13 cellular contexts compared by ENCODE assay signal in genomic region chr13:44048326-44048725, GRCh38.
DNase-seq lines count a peak whose midpoint lies in the region; ATAC-seq and TF ChIP-seq lines count a peak whose summit lies in the region.
"Had no signal": no experiment of that assay in that cellular context is flagged by ENCODE, and none has a peak within 500 bp of the region (broad histone marks: within the 10 kb centered on the region; RNA-seq: fewer than 3 reads in every experiment).

No MANE protein-coding gene starts in this region.

- WGBS in heart right ventricle, 2 donors = 85 to 88% methylated on average over 3 of the region's 3 CpGs

- no peak overlapping the region for H3K27ac ChIP-seq in heart right ventricle
- H3K27ac ChIP-seq: upper lobe of left lung had no signal

- peaks cover 0 to 7% (median 0%) of the 10 kb centered on the region in 9 donors for H3K4me1 ChIP-seq in heart right ventricle

- no peak overlapping the region for H3K27ac Mint-ChIP-seq in progenitor cell of endocrine pancreas
- H3K27ac Mint-ChIP-seq: activated naive CD8-positive, alpha-beta T cell; natural killer cell treated with Interleukin-12 subunit alpha and Interleukin-12 subunit beta and Interleukin-15 and Interleukin-18, amount 100 ng/mL, for 72 hours had no signal

- H3K27me3 Mint-ChIP-seq in progenitor cell of endocrine pancreas = peaks cover 3% of the 10 kb centered on the region

- H3K9me3 Mint-ChIP-seq in progenitor cell of endocrine pancreas (ENCODE audit: low read depth) = no peaks in the 10 kb centered on the region
- H3K9me3 Mint-ChIP-seq: natural killer cell treated with Interleukin-12 subunit alpha and Interleukin-12 subunit beta and Interleukin-15 and Interleukin-18, amount 100 ng/mL, for 72 hours had no signal

- no peak overlapping the region for H3K4me3 ChIP-seq in heart right ventricle
- H3K4me3 ChIP-seq: upper lobe of left lung had no signal

- intact Hi-C loops in heart right ventricle (cut with DNase I) = loop anchor here in 9 of 10 donors (2.0 to 10.0 kb wide), 6 partner anchors 60 to 406 kb away; no protein-coding TSS in a partner anchor
- intact Hi-C loops in left cardiac atrium (cut with DNase I) = loop anchor here (5.0 to 10.0 kb wide), 3 partner anchors 134 to 396 kb away; no protein-coding TSS in a partner anchor

- TF ChIP-seq CTCF in heart right ventricle (IDR thresholded peaks at IDR 0.05) (peak in 5 of 9 donors; percentile 14 to 44 (median 18)), progenitor cell of endocrine pancreas (IDR thresholded peaks at IDR 0.05; ENCODE audit: unreplicated experiment) (no peak)

- peaks cover 0 to 6% (median 0%) of the 10 kb centered on the region in 7 donors for H3K27me3 ChIP-seq in heart right ventricle
- H3K27me3 ChIP-seq: upper lobe of left lung had no signal

- H3K36me3 ChIP-seq in heart right ventricle = no peaks in the 10 kb centered on the region
- H3K36me3 ChIP-seq: upper lobe of left lung had no signal

- H3K4me3 Mint-ChIP-seq in progenitor cell of endocrine pancreas (ENCODE audit: low read depth) = no peak overlapping the region
- H3K4me3 Mint-ChIP-seq: activated naive CD8-positive, alpha-beta T cell; natural killer cell treated with Interleukin-12 subunit alpha and Interleukin-12 subunit beta and Interleukin-15 and Interleukin-18, amount 100 ng/mL, for 72 hours had no signal

- ATAC-seq in heart right ventricle = no peak
- ATAC-seq in left cardiac atrium = no peak
- no peak for ATAC-seq in GM21619 (IDR thresholded peaks at IDR 0.05; ENCODE audit: unreplicated experiment)
- ATAC-seq: natural killer cell treated with Interleukin-12 subunit alpha and Interleukin-12 subunit beta and Interleukin-15 and Interleukin-18, amount 100 ng/mL, for 72 hours had no signal

- peaks cover 23% of the 10 kb centered on the region for H3K4me1 Mint-ChIP-seq in progenitor cell of endocrine pancreas (ENCODE audit: low read depth)

- H3K9me3 ChIP-seq in heart right ventricle = no peaks in the 10 kb centered on the region
- H3K9me3 ChIP-seq: upper lobe of left lung had no signal

- H3K36me3 Mint-ChIP-seq in progenitor cell of endocrine pancreas (ENCODE audit: insufficient read depth) = no peaks in the 10 kb centered on the region
- H3K36me3 Mint-ChIP-seq: activated naive CD8-positive, alpha-beta T cell; natural killer cell treated with Interleukin-12 subunit alpha and Interleukin-12 subunit beta and Interleukin-15 and Interleukin-18, amount 100 ng/mL, for 72 hours had no signal

- no peak for DNase-seq in heart right ventricle
- DNase-seq in left cardiac atrium = no peak
- DNase-seq in NCI-H748 treated with DMSO at 0.1 percent for 48 hours (lab: John Stamatoyannopoulos, UW) = peak; percentile 55
- DNase-seq in dermis blood vessel endothelial cell = peak; percentile 38
- DNase-seq in A172 (ENCODE audit: low spot score) = no peak
- DNase-seq in activated effector memory CD4-positive, alpha-beta T cell treated with Interleukin-2 at 50 U/mL for 16 hours = no peak
- no peak for DNase-seq in progenitor cell of endocrine pancreas (ENCODE audit: low spot score, unreplicated experiment)
- DNase-seq: kidney, NCI-H510A, upper lobe of left lung had no signal

Comparison
In these comparisons a context has a peak if more than half of its experiments do, and no peak if none do; other contexts are left out.
1. DNase-seq: peak in NCI-H748 treated with DMSO at 0.1 percent for 48 hours (single experiment) and dermis blood vessel endothelial cell (single experiment); none in heart right ventricle (0 of 2), left cardiac atrium (single experiment), A172 (single experiment), activated effector memory CD4-positive, alpha-beta T cell treated with Interleukin-2 at 50 U/mL for 16 hours (single experiment) and progenitor cell of endocrine pancreas (single experiment).